1 cellular context compared by ENCODE assay signal in the genomic region with DNA sequence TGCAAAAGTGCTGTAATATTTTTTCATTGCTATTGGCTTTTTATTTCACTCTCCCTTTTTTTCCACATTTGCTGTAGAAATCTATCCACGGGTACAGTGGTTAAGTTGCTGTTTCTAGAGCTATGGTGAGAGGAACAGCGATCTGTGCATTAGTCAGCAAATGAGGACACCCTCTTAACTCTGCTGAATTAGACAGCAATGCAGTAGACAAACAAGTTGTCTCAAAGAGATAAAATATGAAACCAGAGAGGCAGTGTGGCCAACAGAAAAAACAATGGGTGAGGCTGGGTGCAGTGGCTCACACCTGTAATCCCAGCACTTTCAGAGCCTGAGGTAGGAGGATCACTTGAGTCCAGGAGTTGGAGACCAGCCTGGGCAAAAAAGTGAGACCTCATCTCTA.
TF ChIP-seq lines count a peak whose summit lies in the region.

No MANE protein-coding gene starts in this region.

TF ChIP-seq in IMR-90, 13 proteins besides CTCF, POLR2A, EP300 and RAD21:
- TF ChIP-seq FOS (IDR thresholded peaks at IDR 0.05; ENCODE audit: low read depth, low read length) = no peak
